In the genomic region with DNA sequence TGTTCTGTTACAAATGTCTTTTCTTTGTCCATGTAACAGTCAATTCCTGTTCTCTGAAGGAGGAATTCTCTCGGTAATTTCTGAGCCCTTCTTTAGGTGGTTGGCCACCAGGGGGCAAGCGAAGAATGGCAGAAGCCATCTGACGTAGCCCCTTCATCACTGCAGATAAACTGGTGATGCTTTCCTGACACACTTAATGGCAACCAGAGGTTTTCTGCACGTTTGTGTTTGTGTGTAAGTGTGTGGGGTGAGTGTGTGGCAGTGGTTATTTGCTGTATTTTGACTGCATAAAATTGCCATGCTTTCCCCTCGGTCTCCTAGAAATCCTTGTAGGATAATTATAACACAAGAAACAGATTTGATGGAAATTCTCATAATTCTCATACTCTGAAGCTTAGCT, we compare ENCODE assay signal across 8 cellular contexts.
A peak's percentile ranks its signal among the peaks of the same experiment; 100 is the strongest.
DNase-seq lines count a peak whose midpoint lies in the region; ATAC-seq, FAIRE-seq and TF ChIP-seq lines count a peak whose summit lies in the region.

No MANE protein-coding gene starts in this region.

- no peaks in the 10 kb centered on the region for H3K27me3 Mint-ChIP-seq in WTC11 (ENCODE audit: low read depth)

- peak; percentile 61 for DNase-seq in EL
- DNase-seq in HAP-1 (ENCODE audit: low spot score in 2 of 2) = peak; percentile 81 to 89
- peak; percentile 69 to 75 for DNase-seq in NCI-H2081 (lab: John Stamatoyannopoulos, UW)
- DNase-seq in WTC11 (ENCODE audit: low spot score) = peak; percentile 84
- peak; percentile 67 for DNase-seq in bronchial epithelial cell (ENCODE audit: low read depth)
- peak; percentile 39 for DNase-seq in kidney epithelial cell (ENCODE audit: low read depth)
- peak; percentile 48 for DNase-seq in stimulated activated CD4-positive, alpha-beta T cell treated with anti-CD3 and anti-CD28 coated beads, Interleukin-2, amount 100 ng/mL, for 4 hours (ENCODE audit: low read depth)

- no peaks in the 10 kb centered on the region for H3K36me3 Mint-ChIP-seq in WTC11

- no peaks in the 10 kb centered on the region for H3K4me1 ChIP-seq in HAP-1

- no peak overlapping the region for H3K4me3 ChIP-seq in HAP-1
- H3K4me3 ChIP-seq in bronchial epithelial cell (ENCODE audit: low read depth, low read length) = no peak overlapping the region
- no peak overlapping the region for H3K4me3 ChIP-seq in kidney epithelial cell (ENCODE audit: low read depth, low read length)

- H3K4me1 Mint-ChIP-seq in WTC11 = peaks cover 13% of the 10 kb centered on the region

- POLR2A ChIA-PET in WTC11 (lab: Charles Lee) = no interaction called here

- ATAC-seq in WTC11 (peak; percentile 71), HG03025 (IDR thresholded peaks at IDR 0.05; ENCODE audit: low FRiP score, unreplicated experiment) (no peak)

- CTCF ChIA-PET in WTC11 (lab: Charles Lee) = interaction anchor here (0.6 to 3.6 kb wide), 4 partner anchors 168 to 331 kb away, joined by 3 to 26 read pairs (median 3); no protein-coding TSS in a partner anchor

- H3K9me3 Mint-ChIP-seq in WTC11 = peaks cover 7% of the 10 kb centered on the region; the same call in 1 of the 2 replicates

- H3K4me3 Mint-ChIP-seq in WTC11 = no peak overlapping the region

- peak; percentile 99 for FAIRE-seq in bronchial epithelial cell (lab: Jason Lieb, UNC)

- in situ Hi-C loops in HAP-1 (cut with MboI; ENCODE audit: low sequenced_read_pairs) = no loop called here

- no peak overlapping the region for H3K27ac Mint-ChIP-seq in WTC11

- TF ChIP-seq CTCF in WTC11 (IDR thresholded peaks at IDR 0.05) = peak; percentile 83
- peak; percentile 76 for TF ChIP-seq CTCF in bronchial epithelial cell (IDR thresholded peaks at IDR 0.05; ENCODE audit: insufficient read depth, low read length, severe bottlenecking)
- TF ChIP-seq CTCF in kidney epithelial cell (IDR thresholded peaks at IDR 0.05; ENCODE audit: insufficient read depth, low read length, poor library complexity, severe bottlenecking) = peak; percentile 86

- H3K9me3 ChIP-seq in HAP-1 = no peaks in the 10 kb centered on the region; the same call in 1 of the 2 replicates

- H3K36me3 ChIP-seq in HAP-1 (replicated peaks) = no peaks in the 10 kb centered on the region
- no peaks in the 10 kb centered on the region for H3K36me3 ChIP-seq in bronchial epithelial cell (ENCODE audit: control insufficient read depth, insufficient read depth, low read length)
- H3K36me3 ChIP-seq in kidney epithelial cell (ENCODE audit: control insufficient read depth, insufficient read depth, low read length) = no peaks in the 10 kb centered on the region

- H3K27me3 ChIP-seq in HAP-1 (ENCODE audit: low read depth) (no peaks in the 10 kb centered on the region), bronchial epithelial cell (ENCODE audit: control insufficient read depth, insufficient read depth, low read length) (peaks cover 2% of the 10 kb centered on the region), kidney epithelial cell (ENCODE audit: control insufficient read depth, insufficient read depth, low read length) (no peaks in the 10 kb centered on the region)

TF ChIP-seq in WTC11, 78 proteins besides CTCF, POLR2A, EP300 and RAD21:
- TF ChIP-seq ZNF219 (CRISPR knock-in tag; IDR thresholded peaks at IDR 0.05; ENCODE audit: borderline replicate concordance) = no peak
- no peak for TF ChIP-seq IRF2 (CRISPR knock-in tag; IDR thresholded peaks at IDR 0.05; ENCODE audit: borderline replicate concordance, low read depth)
